20 cellular contexts compared by ENCODE assay signal in genomic region chr5:156330141-156330870, GRCh38. TPM values are rescaled to one million over a fixed set of nuclear protein-coding genes. Genes with fewer than 3 reads are reported as not detected.
DNase-seq lines count a peak whose midpoint lies in the region; ATAC-seq, FAIRE-seq and TF ChIP-seq lines count a peak whose summit lies in the region.
"Had no signal": no experiment of that assay in that cellular context is flagged by ENCODE, and none has a peak within 500 bp of the region (broad histone marks: within the 10 kb centered on the region; RNA-seq: fewer than 3 reads in every experiment).

No MANE protein-coding gene starts in this region.

- H3K9me3 Mint-ChIP-seq in astrocyte (ENCODE audit: unreplicated experiment) (no peaks in the 10 kb centered on the region), WTC11 (peaks cover 10% of the 10 kb centered on the region)
- H3K9me3 Mint-ChIP-seq: CD8-positive, alpha-beta T cell had no signal

- FAIRE-seq in astrocyte (lab: Jason Lieb, UNC): no peak
- FAIRE-seq: H54, K562 had no signal

- in situ Hi-C loops in gastrocnemius medialis (cut with MboI; ENCODE audit: low sequenced_read_pairs in 4 of 4): no loop called here
- in situ Hi-C loops in brain microvascular endothelial cell (cut with HindIII; ENCODE audit: low pct_ligation_motif_present, low sequenced_read_pairs): no loop called here

- H3K4me3 Mint-ChIP-seq in astrocyte (ENCODE audit: unreplicated experiment): no peak overlapping the region
- no peak overlapping the region for H3K4me3 Mint-ChIP-seq in WTC11
- H3K4me3 Mint-ChIP-seq: CD8-positive, alpha-beta T cell had no signal

- H3K27ac ChIP-seq in astrocyte (ENCODE audit: low read depth, low read length): no peak overlapping the region
- H3K27ac ChIP-seq in gastrocnemius medialis: peak overlapping the region; percentile 83 to 96 (median 90)
- no peak overlapping the region for H3K27ac ChIP-seq in brain microvascular endothelial cell
- H3K27ac ChIP-seq: RWPE1 had no signal

- POLR2A ChIA-PET in WTC11 (lab: Charles Lee): no interaction called here

- H3K36me3 Mint-ChIP-seq in astrocyte (ENCODE audit: low read depth, unreplicated experiment) (no peaks in the 10 kb centered on the region), WTC11 (no peaks in the 10 kb centered on the region)
- H3K36me3 Mint-ChIP-seq: CD8-positive, alpha-beta T cell had no signal

- H2AFZ ChIP-seq in astrocyte (ENCODE audit: low read depth, low read length): no peak overlapping the region

- TF ChIP-seq POLR2A in gastrocnemius medialis (IDR thresholded peaks at IDR 0.05): no peak

- no peaks in the 10 kb centered on the region for H4K20me1 ChIP-seq in astrocyte (ENCODE audit: insufficient read depth, low read length)

- H3K79me2 ChIP-seq in astrocyte (ENCODE audit: insufficient read depth, low read length): no peaks in the 10 kb centered on the region

- H3K9ac ChIP-seq in astrocyte (ENCODE audit: low read length): no peak overlapping the region

- no peak overlapping the region for H3K4me2 ChIP-seq in astrocyte (ENCODE audit: low read length)

- CTCF ChIA-PET in WTC11 (lab: Charles Lee): no interaction called here

- H3K27me3 ChIP-seq in astrocyte (ENCODE audit: insufficient read depth, low read length) (no peaks in the 10 kb centered on the region), gastrocnemius medialis (no peaks in the 10 kb centered on the region), brain microvascular endothelial cell (replicated peaks) (no peaks in the 10 kb centered on the region)

- H3K36me3 ChIP-seq in astrocyte (ENCODE audit: insufficient read depth, low read length) (no peaks in the 10 kb centered on the region), gastrocnemius medialis (no peaks in the 10 kb centered on the region), brain microvascular endothelial cell (replicated peaks) (no peaks in the 10 kb centered on the region)

- H3K27ac Mint-ChIP-seq in astrocyte (ENCODE audit: unreplicated experiment) (no peak overlapping the region), WTC11 (no peak overlapping the region)
- H3K27ac Mint-ChIP-seq: CD8-positive, alpha-beta T cell had no signal

- H3K9me3 ChIP-seq in astrocyte (ENCODE audit: insufficient read depth, low read depth, low read length): no peaks in the 10 kb centered on the region
- H3K9me3 ChIP-seq in gastrocnemius medialis: no peaks in the 10 kb centered on the region

- TF ChIP-seq CTCF in astrocyte (IDR thresholded peaks at IDR 0.05; ENCODE audit: insufficient read depth, low read depth, low read length) (no peak), gastrocnemius medialis (IDR thresholded peaks at IDR 0.05 in 4 of 5, conservative IDR thresholded peaks at IDR 0.05 in 1 of 5) (no peak), brain microvascular endothelial cell (IDR thresholded peaks at IDR 0.05; ENCODE audit: low read depth, low read length, missing control alignments) (no peak), WTC11 (IDR thresholded peaks at IDR 0.05) (no peak)

- DNase-seq in GM03348 (ENCODE audit: low spot score) (peak; percentile 28), astrocyte (ENCODE audit: low read depth) (peak; percentile 26), kidney tubule cell (ENCODE audit: low spot score) (peak; percentile 4), gastrocnemius medialis (no peak), left lobe of liver (ENCODE audit: low spot score) (no peak), brain microvascular endothelial cell (no peak), WTC11 (ENCODE audit: low spot score) (no peak)
- DNase-seq: C1 segment of cervical spinal cord; CD8-positive, alpha-beta T cell; GDM1; NCI-H1092; NCI-H1436; NCI-H1930; NCI-H226; NCI-H510A treated with DMSO at 0.1 percent for 48 hours; NCI-H748 treated with DMSO at 0.1 percent for 48 hours had no signal

- intact Hi-C loops in gastrocnemius medialis (cut with DNase I; ENCODE audit: low total_unique reads): no loop called here

- H3K4me1 ChIP-seq in astrocyte (ENCODE audit: insufficient read depth, low read length) (peaks cover 4% of the 10 kb centered on the region), gastrocnemius medialis (peaks cover 45 to 47% of the 10 kb centered on the region in 2 donors)

- ATAC-seq in gastrocnemius medialis (no peak), left lobe of liver (no peak), GM19455 (IDR thresholded peaks at IDR 0.05; ENCODE audit: unreplicated experiment) (no peak), WTC11 (no peak)
- ATAC-seq: CD8-positive, alpha-beta T cell; K562 had no signal

- H3K4me3 ChIP-seq in astrocyte (ENCODE audit: insufficient read depth, low read depth, low read length) (no peak overlapping the region), gastrocnemius medialis (no peak overlapping the region), brain microvascular endothelial cell (ENCODE audit: low read depth, low read length) (no peak overlapping the region)
- H3K4me3 ChIP-seq: K562 had no signal

- H3K27me3 Mint-ChIP-seq in astrocyte (ENCODE audit: low read depth, unreplicated experiment): no peaks in the 10 kb centered on the region
- no peaks in the 10 kb centered on the region for H3K27me3 Mint-ChIP-seq in WTC11 (ENCODE audit: low read depth)

- H3K4me1 Mint-ChIP-seq in astrocyte (ENCODE audit: low read depth, unreplicated experiment) (peaks cover 16% of the 10 kb centered on the region), WTC11 (peaks cover 13% of the 10 kb centered on the region)

TF ChIP-seq in WTC11, 78 proteins besides CTCF, POLR2A, EP300 and RAD21:
- TF ChIP-seq, protein P1, sequence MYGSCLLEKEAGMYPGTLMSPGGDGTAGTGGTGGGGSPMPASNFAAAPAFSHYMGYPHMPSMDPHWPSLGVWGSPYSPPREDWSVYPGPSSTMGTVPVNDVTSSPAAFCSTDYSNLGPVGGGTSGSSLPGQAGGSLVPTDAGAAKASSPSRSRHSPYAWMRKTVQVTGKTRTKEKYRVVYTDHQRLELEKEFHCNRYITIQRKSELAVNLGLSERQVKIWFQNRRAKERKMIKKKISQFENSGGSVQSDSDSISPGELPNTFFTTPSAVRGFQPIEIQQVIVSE (CRISPR knock-in tag; IDR thresholded peaks at IDR 0.05; ENCODE audit: borderline replicate concordance): no peak
- TF ChIP-seq NFATC4 (CRISPR knock-in tag; IDR thresholded peaks at IDR 0.05) (no peak), ATF2 (CRISPR knock-in tag; IDR thresholded peaks at IDR 0.05; ENCODE audit: borderline replicate concordance, low read depth) (no peak), SOX15 (CRISPR knock-in tag; IDR thresholded peaks at IDR 0.05) (no peak)
- TF ChIP-seq, protein P2, sequence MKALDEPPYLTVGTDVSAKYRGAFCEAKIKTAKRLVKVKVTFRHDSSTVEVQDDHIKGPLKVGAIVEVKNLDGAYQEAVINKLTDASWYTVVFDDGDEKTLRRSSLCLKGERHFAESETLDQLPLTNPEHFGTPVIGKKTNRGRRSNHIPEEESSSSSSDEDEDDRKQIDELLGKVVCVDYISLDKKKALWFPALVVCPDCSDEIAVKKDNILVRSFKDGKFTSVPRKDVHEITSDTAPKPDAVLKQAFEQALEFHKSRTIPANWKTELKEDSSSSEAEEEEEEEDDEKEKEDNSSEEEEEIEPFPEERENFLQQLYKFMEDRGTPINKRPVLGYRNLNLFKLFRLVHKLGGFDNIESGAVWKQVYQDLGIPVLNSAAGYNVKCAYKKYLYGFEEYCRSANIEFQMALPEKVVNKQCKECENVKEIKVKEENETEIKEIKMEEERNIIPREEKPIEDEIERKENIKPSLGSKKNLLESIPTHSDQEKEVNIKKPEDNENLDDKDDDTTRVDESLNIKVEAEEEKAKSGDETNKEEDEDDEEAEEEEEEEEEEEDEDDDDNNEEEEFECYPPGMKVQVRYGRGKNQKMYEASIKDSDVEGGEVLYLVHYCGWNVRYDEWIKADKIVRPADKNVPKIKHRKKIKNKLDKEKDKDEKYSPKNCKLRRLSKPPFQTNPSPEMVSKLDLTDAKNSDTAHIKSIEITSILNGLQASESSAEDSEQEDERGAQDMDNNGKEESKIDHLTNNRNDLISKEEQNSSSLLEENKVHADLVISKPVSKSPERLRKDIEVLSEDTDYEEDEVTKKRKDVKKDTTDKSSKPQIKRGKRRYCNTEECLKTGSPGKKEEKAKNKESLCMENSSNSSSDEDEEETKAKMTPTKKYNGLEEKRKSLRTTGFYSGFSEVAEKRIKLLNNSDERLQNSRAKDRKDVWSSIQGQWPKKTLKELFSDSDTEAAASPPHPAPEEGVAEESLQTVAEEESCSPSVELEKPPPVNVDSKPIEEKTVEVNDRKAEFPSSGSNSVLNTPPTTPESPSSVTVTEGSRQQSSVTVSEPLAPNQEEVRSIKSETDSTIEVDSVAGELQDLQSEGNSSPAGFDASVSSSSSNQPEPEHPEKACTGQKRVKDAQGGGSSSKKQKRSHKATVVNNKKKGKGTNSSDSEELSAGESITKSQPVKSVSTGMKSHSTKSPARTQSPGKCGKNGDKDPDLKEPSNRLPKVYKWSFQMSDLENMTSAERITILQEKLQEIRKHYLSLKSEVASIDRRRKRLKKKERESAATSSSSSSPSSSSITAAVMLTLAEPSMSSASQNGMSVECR (CRISPR knock-in tag; IDR thresholded peaks at IDR 0.05; ENCODE audit: borderline replicate concordance): no peak

RNA-seq across cellular contexts. Expression of gene SGCD, which starts 3.3 kb away (rescaled TPM):
- total RNA-seq in astrocyte (2.9 and 5.6 TPM in 2 replicates), gastrocnemius medialis (10 to 100 TPM in 3 of 4 donors, 1 to 10 TPM in 1; 8.2 to 53.5 (median 35.8) TPM), left lobe of liver (0.28 TPM), WTC11 (2021) (0.07 to 0.33 TPM (median 0.32 TPM) in 3 replicates)
- total RNA-seq: K562 had no signal

Comparison
In these comparisons a context has a peak if more than half of its experiments do, and no peak if none do; other contexts are left out.
1. DNase-seq: peak in GM03348 (single experiment), astrocyte (single experiment) and kidney tubule cell (single experiment); none in gastrocnemius medialis (0 of 2), left lobe of liver (single experiment), brain microvascular endothelial cell (single experiment) and WTC11 (single experiment).
2. H3K27ac ChIP-seq: peak in gastrocnemius medialis (4 of 4); none in astrocyte (single experiment) and brain microvascular endothelial cell (single experiment).